ENCODE assay signal across 8 cellular contexts in genomic region chr1:234373064-234373937, GRCh38. TPM values are rescaled to one million over a fixed set of nuclear protein-coding genes. Genes with fewer than 3 reads are reported as not detected.
A peak's percentile ranks its signal among the peaks of the same experiment; 100 is the strongest.
DNase-seq lines count a peak whose midpoint lies in the region; TF ChIP-seq lines count a peak whose summit lies in the region.

COA6 (plus strand) TSS chr1:234373456; CDS start chr1:234373467, 11 bp downstream.

- H2AFZ ChIP-seq in MM.1S (ENCODE audit: low read length) (peak within 1 kb of the TSS; percentile 86), neural cell (ENCODE audit: low read depth, low read length) (peak within 1 kb of the TSS; percentile 94)

- DNase-seq in G401 (ENCODE audit: low spot score) (peak; percentile 95), HAP-1 (ENCODE audit: low spot score in 2 of 2) (peak; percentile 93), MM.1S (peak; percentile 98), SIG-M5 (lab: John Stamatoyannopoulos, UW) (peak; percentile 97), activated gamma-delta T cell (lab: John Stamatoyannopoulos, UW) (peak; percentile 84), fibroblast of villous mesenchyme (ENCODE audit: low read depth) (peak; percentile 98), stomach (peak; percentile 89)

- H3K9ac ChIP-seq in MM.1S (ENCODE audit: low read length) (peak within 1 kb of the TSS; percentile 95), neural cell (ENCODE audit: low read length) (peak within 1 kb of the TSS; percentile 84)

- H3K27ac ChIP-seq in MM.1S (ENCODE audit: low read length) = peak within 1 kb of the TSS; percentile 95
- H3K27ac ChIP-seq in neural cell (ENCODE audit: low read length) = peak within 1 kb of the TSS; percentile 84
- H3K27ac ChIP-seq in stomach = peak within 1 kb of the TSS; percentile 90 to 97 (median 95)

- H3K36me3 ChIP-seq in HAP-1 (replicated peaks) (peaks cover 37% of the 10 kb centered on the region), MM.1S (replicated peaks; ENCODE audit: insufficient read depth, low read length) (peaks cover 5% of the 10 kb centered on the region; the same call in 1 of the 2 replicates), neural cell (ENCODE audit: insufficient read depth, low read length) (peaks cover 5% of the 10 kb centered on the region), stomach (peaks cover 17 to 33% (median 30%) of the 10 kb centered on the region in 4 donors)

- peak in 1 of 4 donors; percentile 73 for TF ChIP-seq POLR2A in stomach (IDR thresholded peaks at IDR 0.05)

- peaks cover 50% of the 10 kb centered on the region for H3K79me2 ChIP-seq in MM.1S (ENCODE audit: low read length)
- H3K79me2 ChIP-seq in neural cell (replicated peaks; ENCODE audit: insufficient read depth, low read length) = peaks cover 4% of the 10 kb centered on the region

- H3K4me2 ChIP-seq in MM.1S (ENCODE audit: low read depth, low read length) = peak within 1 kb of the TSS; percentile 85
- H3K4me2 ChIP-seq in neural cell (ENCODE audit: low read length) = peak within 1 kb of the TSS; percentile 92

- H3K4me3 ChIP-seq in HAP-1 (peak within 1 kb of the TSS; percentile 97), MM.1S (ENCODE audit: low read length) (peak within 1 kb of the TSS; percentile 90), fibroblast of villous mesenchyme (ENCODE audit: low read depth, low read length) (peak within 1 kb of the TSS; percentile 95), neural cell (ENCODE audit: low read length) (peak within 1 kb of the TSS; percentile 74), stomach (peak within 1 kb of the TSS; percentile 63 to 86 (median 68))

- TF ChIP-seq CTCF in MM.1S (IDR thresholded peaks at IDR 0.05; ENCODE audit: low read length) (no peak), fibroblast of villous mesenchyme (IDR thresholded peaks at IDR 0.05; ENCODE audit: insufficient read depth, low read depth, low read length) (no peak), neural cell (IDR thresholded peaks at IDR 0.05; ENCODE audit: poor library complexity, severe bottlenecking) (peak; percentile 33), stomach (IDR thresholded peaks at IDR 0.05) (no peak)

- intact Hi-C loops in stomach (cut with DNase I; ENCODE audit: low total_unique reads) = no loop called here

- H4K20me1 ChIP-seq in MM.1S (ENCODE audit: insufficient read depth, low read length) = no peaks in the 10 kb centered on the region
- H4K20me1 ChIP-seq in neural cell (ENCODE audit: insufficient read depth) = no peaks in the 10 kb centered on the region

- in situ Hi-C loops in G401 (cut with HindIII; ENCODE audit: low sequenced_read_pairs) (no loop called here), HAP-1 (cut with MboI; ENCODE audit: low sequenced_read_pairs) (no loop called here)

- H3K4me1 ChIP-seq in HAP-1 = peaks cover 14% of the 10 kb centered on the region
- peaks cover 12% of the 10 kb centered on the region for H3K4me1 ChIP-seq in MM.1S (ENCODE audit: low read length)
- H3K4me1 ChIP-seq in stomach = peaks cover 13 to 50% (median 34%) of the 10 kb centered on the region in 4 donors

- peak; percentile 38 for TF ChIP-seq RAD21 in neural cell (conservative IDR thresholded peaks at IDR 0.05)

- peaks cover 23% of the 10 kb centered on the region for H3F3A ChIP-seq in MM.1S (ENCODE audit: insufficient read depth, low read length)
- no peaks in the 10 kb centered on the region for H3F3A ChIP-seq in neural cell (ENCODE audit: insufficient read depth, low read length, poor library complexity, severe bottlenecking)

- H3K9me3 ChIP-seq in HAP-1 (no peaks in the 10 kb centered on the region), MM.1S (replicated peaks; ENCODE audit: insufficient read depth, low read length) (no peaks in the 10 kb centered on the region), neural cell (ENCODE audit: low read length) (no peaks in the 10 kb centered on the region), stomach (no peaks in the 10 kb centered on the region)

- TF ChIP-seq EP300 in neural cell (conservative IDR thresholded peaks at IDR 0.05; ENCODE audit: poor library complexity, severe bottlenecking) (peak; percentile 43), stomach (IDR thresholded peaks at IDR 0.05) (no peak)

- 0 to 1% (median 0%) methylated on average over 35 to 62 of the region's 62 CpGs for WGBS in stomach, 5 donors

- no peaks in the 10 kb centered on the region for H3K9me2 ChIP-seq in MM.1S (replicated peaks; ENCODE audit: insufficient read depth, low read length)
- H3K9me2 ChIP-seq in neural cell (ENCODE audit: insufficient read depth, low read length) = no peaks in the 10 kb centered on the region

- H3K27me3 ChIP-seq in HAP-1 (ENCODE audit: low read depth) = no peaks in the 10 kb centered on the region
- no peaks in the 10 kb centered on the region for H3K27me3 ChIP-seq in MM.1S (replicated peaks; ENCODE audit: insufficient read depth, low read length)
- no peaks in the 10 kb centered on the region for H3K27me3 ChIP-seq in neural cell (ENCODE audit: insufficient read depth, low read depth, low read length)
- H3K27me3 ChIP-seq in stomach = no peaks in the 10 kb centered on the region

TF ChIP-seq in neural cell, 6 proteins besides CTCF, POLR2A, EP300 and RAD21:
- TF ChIP-seq SMC3 (conservative IDR thresholded peaks at IDR 0.05; ENCODE audit: poor library complexity) (peak; percentile 53), TAF1 (IDR thresholded peaks at IDR 0.05; ENCODE audit: low read depth) (peak; percentile 66), MXI1 (conservative IDR thresholded peaks at IDR 0.05; ENCODE audit: poor library complexity, severe bottlenecking) (peak; percentile 86), POLR2AphosphoS5 (IDR thresholded peaks at IDR 0.05) (peak; percentile 86), EZH2 (IDR thresholded peaks at IDR 0.05; ENCODE audit: borderline replicate concordance, insufficient read depth, low read length, poor library complexity, severe bottlenecking) (no peak), REST (IDR thresholded peaks at IDR 0.05; ENCODE audit: borderline replicate concordance) (peak; percentile 84)

RNA-seq across cellular contexts. Expression of gene COA6, which starts in this region (rescaled TPM):
- total RNA-seq in G401 (2014; rRNA removed; shearing (Covaris generic)) = 72.8 and 82.1 TPM in 2 replicates
- total RNA-seq in fibroblast of villous mesenchyme (20.3 and 22.0 TPM in 2 replicates), stomach (100 to 1,000 TPM in 1 of 5 donors, 10 to 100 TPM in 3, 1 to 10 TPM in 1; 8.1 to 167 (median 23.2) TPM)
- polyA plus RNA-seq in neural cell (42.6 and 48.3 TPM in 2 replicates), stomach (10 to 100 TPM; 72.0 to 85.2 (median 83.4) TPM)
- 20.0 and 20.8 TPM in 2 replicates for polyA minus RNA-seq in neural cell

Comparison
In these comparisons a context has a peak if more than half of its experiments do, and no peak if none do; other contexts are left out.
1. Peak in every context shown above with its lines: DNase-seq, H3K4me3 ChIP-seq and H3K27ac ChIP-seq.